ENCODE assay signal across 27 cellular contexts in the genomic region with DNA sequence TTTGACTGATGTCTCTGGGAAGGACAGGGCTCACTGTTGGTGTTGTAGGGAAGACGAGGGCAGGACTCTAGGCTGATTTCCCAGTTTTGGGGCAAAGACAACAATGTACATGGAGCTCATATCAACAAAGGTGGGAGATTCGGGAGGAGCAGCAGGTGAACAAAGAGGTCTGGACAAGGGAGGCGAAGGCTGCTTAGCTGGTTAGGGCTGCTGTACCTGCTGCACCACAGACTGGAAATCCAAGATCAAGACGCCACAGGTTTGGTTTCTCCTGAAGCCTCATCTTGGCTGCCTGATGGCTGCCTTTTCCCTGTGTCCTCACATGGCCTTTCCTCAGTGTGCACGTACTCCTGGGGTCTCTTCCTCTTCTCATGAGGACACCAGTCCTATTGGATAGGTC.
"Had no signal": no experiment of that assay in that cellular context is flagged by ENCODE, and none has a peak within 500 bp of the region (broad histone marks: within the 10 kb centered on the region; RNA-seq: fewer than 3 reads in every experiment).

No MANE protein-coding gene starts in this region.

- DNase-seq: dermis blood vessel endothelial cell; dorsolateral prefrontal cortex; effector CD4-positive, alpha-beta T cell; effector memory CD4-positive, alpha-beta T cell; erythroblast; foreskin keratinocyte; heart left ventricle; hypothalamus; immature natural killer cell; islet precursor cell; left cardiac atrium; left lung; left ventricle myocardium superior; mammary epithelial cell; mesendoderm; midbrain; naive thymus-derived CD4-positive, alpha-beta T cell had no signal

- H3K4me3 ChIP-seq: coronary artery, dorsolateral prefrontal cortex, esophagus muscularis mucosa, gastroesophageal sphincter, heart left ventricle, hepatocyte, left lung, lung had no signal

- H3K36me3 ChIP-seq: esophagus muscularis mucosa, gastroesophageal sphincter, heart left ventricle, left lung had no signal

- ATAC-seq: foreskin keratinocyte; gastroesophageal sphincter; heart left ventricle; left cardiac atrium; left lung; left ventricle myocardium superior; naive thymus-derived CD4-positive, alpha-beta T cell had no signal

- FAIRE-seq: colon, endothelial cell of umbilical vein, frontal cortex had no signal

- H2AFZ ChIP-seq: hepatocyte had no signal

- H3K9me3 ChIP-seq: esophagus muscularis mucosa, gastroesophageal sphincter, heart left ventricle, left lung had no signal

- H3K4me1 ChIP-seq: esophagus muscularis mucosa, gastroesophageal sphincter, heart left ventricle, left lung had no signal

- H3K4me1 Mint-ChIP-seq: immature natural killer cell, memory B cell had no signal

- H3K79me2 ChIP-seq: hepatocyte had no signal

- H3K27ac ChIP-seq: coronary artery, dorsolateral prefrontal cortex, epithelial cell of prostate, esophagus muscularis mucosa, foreskin keratinocyte, gastroesophageal sphincter, heart left ventricle, hepatocyte, left lung had no signal

- H3K4me3 Mint-ChIP-seq: immature natural killer cell; memory B cell; naive thymus-derived CD4-positive, alpha-beta T cell had no signal

- H3K27me3 ChIP-seq: dorsolateral prefrontal cortex, esophagus muscularis mucosa, foreskin keratinocyte, gastroesophageal sphincter, heart left ventricle, hepatocyte, left lung had no signal

- H3K27me3 Mint-ChIP-seq: memory B cell; naive thymus-derived CD4-positive, alpha-beta T cell had no signal

- H3K4me2 ChIP-seq: hepatocyte had no signal

- H3K27ac Mint-ChIP-seq: immature natural killer cell; memory B cell; naive thymus-derived CD4-positive, alpha-beta T cell had no signal

- H3K9me3 Mint-ChIP-seq: immature natural killer cell; memory B cell; naive thymus-derived CD4-positive, alpha-beta T cell had no signal
